Comparison of ENCODE assay signal across 11 cellular contexts in genomic region chr14:21107360-21107781, GRCh38. TPM values are rescaled to one million over a fixed set of nuclear protein-coding genes. Genes with fewer than 3 reads are reported as not detected.
DNase-seq lines count a peak whose midpoint lies in the region; ATAC-seq and TF ChIP-seq lines count a peak whose summit lies in the region.
"Had no signal": no experiment of that assay in that cellular context is flagged by ENCODE, and none has a peak within 500 bp of the region (broad histone marks: within the 10 kb centered on the region; RNA-seq: fewer than 3 reads in every experiment).

No MANE protein-coding gene starts in this region.

- CTCF ChIA-PET in T-cell (lab: Charles Lee), result interaction anchor here (0.8 to 7.0 kb wide), 3 partner anchors 20 to 93 kb away, joined by 3 to 111 read pairs (median 3); no protein-coding TSS in a partner anchor

- H3K27me3 ChIP-seq in OCI-LY3 (ENCODE audit: low read depth, low read length) (no peaks in the 10 kb centered on the region), esophagus squamous epithelium (no peaks in the 10 kb centered on the region), H7 (ENCODE audit: control insufficient read depth, insufficient read depth, low read length) (no peaks in the 10 kb centered on the region)
- H3K27me3 ChIP-seq: BE2C had no signal

- H3K27ac ChIP-seq in OCI-LY3 (ENCODE audit: low read length) (peak overlapping the region; percentile 39), esophagus squamous epithelium (peak overlapping the region; percentile 91 to 98 (median 97))

- no peaks in the 10 kb centered on the region for H4K20me1 ChIP-seq in OCI-LY3 (ENCODE audit: insufficient read depth, low read length)

- H3K4me3 Mint-ChIP-seq in CD14-positive monocyte (no peak overlapping the region), T-cell (no peak overlapping the region)

- H3K36me3 ChIP-seq in OCI-LY3 (replicated peaks; ENCODE audit: low read depth, low read length) (peaks cover 11% of the 10 kb centered on the region), esophagus squamous epithelium (no peaks in the 10 kb centered on the region), H7 (replicated peaks; ENCODE audit: control insufficient read depth, insufficient read depth, low read length) (no peaks in the 10 kb centered on the region)
- H3K36me3 ChIP-seq: BE2C had no signal

- no peak overlapping the region for H3K4me3 ChIP-seq in OCI-LY3 (ENCODE audit: low read length)
- H3K4me3 ChIP-seq in esophagus squamous epithelium, result no peak overlapping the region
- H3K4me3 ChIP-seq in H7 (ENCODE audit: insufficient read depth, low read depth, low read length), result no peak overlapping the region

- H3K4me1 Mint-ChIP-seq in CD14-positive monocyte, result peaks cover 56% of the 10 kb centered on the region
- H3K4me1 Mint-ChIP-seq in T-cell, result peaks cover 15 to 23% (median 19%) of the 10 kb centered on the region in 3 donors

- intact Hi-C loops in CD14-positive monocyte (cut with micrococcal nuclease), result loop anchor here (2.0 to 10.0 kb wide), 5 partner anchors 15 to 643 kb away; partner anchors contain the start of genes ANG (in 1 of the 2), PIP4P1 (in 1 of the 2), PNP (in 1 of the 2) and RNASE4 (in 1 of the 2)
- intact Hi-C loops in esophagus squamous epithelium (cut with DNase I), result no loop called here
- intact Hi-C loops in posterior vena cava (cut with DNase I), result loop anchor here (5.0 kb wide), 2 partner anchors 35 to 40 kb away; partner anchors contain the start of gene ARHGEF40 (in 1 of the 2)

- TF ChIP-seq CTCF in CD14-positive monocyte (IDR thresholded peaks at IDR 0.05) (no peak), OCI-LY3 (IDR thresholded peaks at IDR 0.05; ENCODE audit: low read depth, low read length) (no peak), esophagus squamous epithelium (IDR thresholded peaks at IDR 0.05) (no peak)

- H3K27me3 Mint-ChIP-seq in CD14-positive monocyte (ENCODE audit: low read depth in 3 of 3) (no peaks in the 10 kb centered on the region), T-cell (no peaks in the 10 kb centered on the region)

- H3K9ac ChIP-seq in OCI-LY3 (ENCODE audit: low read length), result no peak overlapping the region

- POLR2A ChIA-PET in T-cell (lab: Charles Lee), result no interaction called here

- ATAC-seq in T-cell (replicated peaks in 1 of 4), result no peak

- 0 out of 2 replicates have a peak, but pooled peaks cover 3% of the 10 kb centered on the region for H3K9me3 ChIP-seq in OCI-LY3 (ENCODE audit: insufficient read depth, low read length)
- H3K9me3 ChIP-seq in esophagus squamous epithelium, result no peaks in the 10 kb centered on the region
- H3K9me3 ChIP-seq: BE2C had no signal

- no peak for DNase-seq in CD14-positive monocyte (ENCODE audit: low spot score)
- no peak for DNase-seq in esophagus squamous epithelium (lab: John Stamatoyannopoulos, UW)
- DNase-seq in posterior vena cava (ENCODE audit: low spot score), result peak; percentile 85
- DNase-seq in GM19238 (ENCODE audit: insufficient read length, low spot score), result no peak
- DNase-seq in OCI-M1 (lab: John Stamatoyannopoulos, UW), result no peak
- no peak for DNase-seq in T-cell
- DNase-seq in H7, result no peak

- no peaks in the 10 kb centered on the region for H3K9me3 Mint-ChIP-seq in CD14-positive monocyte
- H3K9me3 Mint-ChIP-seq in T-cell, result no peaks in the 10 kb centered on the region
- H3K9me3 Mint-ChIP-seq: IgD-negative memory B cell, naive B cell had no signal

- 0 out of 2 replicates have a peak overlapping the region, but pooled peaks have one; percentile 21 for H3K4me2 ChIP-seq in OCI-LY3 (ENCODE audit: low read length)

- no peaks in the 10 kb centered on the region for H3K79me2 ChIP-seq in OCI-LY3 (ENCODE audit: low read length)

- TF ChIP-seq POLR2A in esophagus squamous epithelium (IDR thresholded peaks at IDR 0.05), result no peak

- H3K4me1 ChIP-seq in OCI-LY3 (ENCODE audit: low read length) (peaks cover 62% of the 10 kb centered on the region), esophagus squamous epithelium (peaks cover 35 to 77% (median 37%) of the 10 kb centered on the region in 3 donors)

- WGBS in esophagus squamous epithelium, 2 donors, result 54% methylated on average over 3 of the region's 3 CpGs; no CpG with 5 or more reads in 1 of the 2 donors

- H2AFZ ChIP-seq in OCI-LY3 (ENCODE audit: low read depth, low read length), result peak overlapping the region; percentile 27; the same call in 1 of the 2 replicates

- no peaks in the 10 kb centered on the region for H3K36me3 Mint-ChIP-seq in CD14-positive monocyte
- no peaks in the 10 kb centered on the region for H3K36me3 Mint-ChIP-seq in T-cell
- H3K36me3 Mint-ChIP-seq: IgD-negative memory B cell, naive B cell had no signal

- peak overlapping the region; percentile 97 to 99 (median 98) for H3K27ac Mint-ChIP-seq in CD14-positive monocyte
- no peak overlapping the region for H3K27ac Mint-ChIP-seq in T-cell

RNA-seq across cellular contexts. Expression of gene TMEM253, which starts 6.5 kb away (rescaled TPM):
- not detected for polyA plus RNA-seq in CD14-positive monocyte
- total RNA-seq in esophagus squamous epithelium (1 to 10 TPM in 1 of 4 donors, under 1 TPM in 1, not detected in 2; 0.95 to 1.5 TPM), posterior vena cava (not detected), T-cell (under 1 TPM in 1 of 5 donors, not detected in 4; 0.49 TPM)
- total RNA-seq in H7 (2014; rRNA removed; shearing (Covaris generic)), result 0.31 and 0.78 TPM in 2 replicates
- polyA plus RNA-seq: IgD-negative memory B cell had no signal

RNA-seq across cellular contexts. Expression of gene ZNF219, which starts 8.9 kb away (rescaled TPM):
- under 1 TPM; 0.49 to 0.68 TPM for polyA plus RNA-seq in CD14-positive monocyte
- total RNA-seq in esophagus squamous epithelium (10 to 100 TPM; 47.1 to 68.3 (median 61.3) TPM), posterior vena cava (10 to 100 TPM; 27.0 to 37.6 TPM), T-cell (10 to 100 TPM in 1 of 5 donors, 1 to 10 TPM in 4; 7.2 to 12.4 (median 8.1) TPM)
- 71.2 and 90.3 TPM in 2 replicates for total RNA-seq in H7 (2014; rRNA removed; shearing (Covaris generic))

RNA-seq across cellular contexts. Expression of gene ARHGEF40, which starts 37.3 kb away (rescaled TPM):
- 10 to 100 TPM; 12.1 to 15.3 TPM for polyA plus RNA-seq in CD14-positive monocyte
- total RNA-seq in esophagus squamous epithelium (10 to 100 TPM in 1 of 4 donors, 1 to 10 TPM in 3; 1.3 to 10.3 (median 3.6) TPM), posterior vena cava (10 to 100 TPM; 41.4 to 48.6 TPM), T-cell (1 to 10 TPM in 2 of 5 donors, under 1 TPM in 3; 0.39 to 3.3 (median 0.85) TPM)
- total RNA-seq in H7 (2014; rRNA removed; shearing (Covaris generic)), result 63.9 and 82.1 TPM in 2 replicates
- polyA plus RNA-seq: IgD-negative memory B cell had no signal

RNA-seq across cellular contexts. Expression of gene OR5AU1, which starts 48.5 kb away (rescaled TPM):
- polyA plus RNA-seq in CD14-positive monocyte, result not detected
- not detected for total RNA-seq in esophagus squamous epithelium
- total RNA-seq in posterior vena cava, result not detected
- not detected for total RNA-seq in T-cell
- total RNA-seq in H7 (2014; rRNA removed; shearing (Covaris generic)), result not detected in 2 replicates
- polyA plus RNA-seq: IgD-negative memory B cell had no signal

RNA-seq across cellular contexts. Expression of gene RNASE8, which starts 49.7 kb away (rescaled TPM):
- not detected for polyA plus RNA-seq in CD14-positive monocyte
- total RNA-seq in esophagus squamous epithelium, result not detected
- not detected for total RNA-seq in posterior vena cava
- total RNA-seq in T-cell, result not detected
- not detected in 2 replicates for total RNA-seq in H7 (2014; rRNA removed; shearing (Covaris generic))
- polyA plus RNA-seq: IgD-negative memory B cell had no signal

Comparison
In these comparisons a context has a peak if more than half of its experiments do, and no peak if none do; other contexts are left out.
1. H3K27ac Mint-ChIP-seq: peak in CD14-positive monocyte (7 of 7); none in T-cell (0 of 2).